25 cellular contexts compared by ENCODE assay signal in the genomic region with DNA sequence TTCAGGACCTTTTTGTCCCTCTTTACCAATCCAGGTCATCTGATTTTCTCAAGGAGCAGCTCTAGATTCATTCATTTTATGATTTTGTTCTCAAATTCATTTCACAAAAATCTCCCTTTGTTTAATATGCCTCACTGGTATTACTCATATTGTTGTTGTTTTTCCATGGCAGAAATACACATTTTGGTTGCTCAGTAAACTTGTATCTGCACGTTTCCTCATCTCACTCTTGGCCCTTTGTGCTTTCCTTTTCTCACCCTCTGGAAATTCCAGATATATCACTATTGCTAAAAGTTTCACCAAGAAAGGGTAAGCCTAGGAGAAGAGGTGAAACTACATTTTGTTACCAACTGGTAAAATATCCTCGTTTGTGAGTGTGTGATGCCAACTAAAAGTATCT. TPM values are rescaled to one million over a fixed set of nuclear protein-coding genes. Genes with fewer than 3 reads are reported as not detected.
"Had no signal": no experiment of that assay in that cellular context is flagged by ENCODE, and none has a peak within 500 bp of the region (broad histone marks: within the 10 kb centered on the region; RNA-seq: fewer than 3 reads in every experiment).

No MANE protein-coding gene starts in this region.

- H3K4me2 ChIP-seq: PC-9 had no signal

- H3K9me3 ChIP-seq: Peyer's patch, SJCRH30 had no signal

- H2AFZ ChIP-seq: PC-9 had no signal

- H3K27ac ChIP-seq: PC-9, Peyer's patch, SJCRH30 had no signal

- DNase-seq: KBM-7, MV-4-11, NCI-H1048, NCI-H1105, NCI-H1417, NCI-H1436 treated with DMSO at 0.1 percent for 48 hours, NCI-H1694, NCI-H187 treated with DMSO at 0.1 percent for 48 hours, NCI-H2029 treated with DMSO at 0.1 percent for 48 hours, NCI-H2107, NCI-H2171, NCI-H226, NCI-H446, NCI-H510A, NCI-H524 treated with DMSO at 0.1 percent for 48 hours, NCI-H774, OCI-M1, PC-9, Peyer's patch, SHP77 treated with DMSO at 0.1 percent for 48 hours, SJCRH30 had no signal

- H3K36me3 ChIP-seq: Peyer's patch, SJCRH30 had no signal

- H3K4me1 ChIP-seq: Peyer's patch, SJCRH30 had no signal

- H3K4me3 ChIP-seq: PC-9, Peyer's patch, SJCRH30 had no signal

- ATAC-seq: Right ventricle myocardium inferior had no signal

- H3K27me3 ChIP-seq: Peyer's patch, SJCRH30 had no signal

RNA-seq across cellular contexts. Expression of gene ASPN, which starts 14.8 kb away (rescaled TPM):
- total RNA-seq: HT-29, LHCN-M2, PC-9 had no signal

RNA-seq across cellular contexts. Expression of gene OMD, which starts 43.2 kb away (rescaled TPM):
- total RNA-seq: HT-29, PC-9, RPMI7951 had no signal
